Comparison of ENCODE assay signal across 13 cellular contexts in genomic region chr2:220228310-220229006, GRCh38.
DNase-seq lines count a peak whose midpoint lies in the region; ATAC-seq, FAIRE-seq and TF ChIP-seq lines count a peak whose summit lies in the region.
"Had no signal": no experiment of that assay in that cellular context is flagged by ENCODE, and none has a peak within 500 bp of the region (broad histone marks: within the 10 kb centered on the region; RNA-seq: fewer than 3 reads in every experiment).

No MANE protein-coding gene starts in this region.

- H3K36me3 Mint-ChIP-seq in endothelial cell (ENCODE audit: low read depth, unreplicated experiment) (no peaks in the 10 kb centered on the region), glutamatergic neuron (ENCODE audit: unreplicated experiment) (no peaks in the 10 kb centered on the region)

- H3K27me3 ChIP-seq in SJSA1 (replicated peaks): no peaks in the 10 kb centered on the region
- H3K27me3 ChIP-seq: stomach had no signal

- no peak overlapping the region for H3K4me3 Mint-ChIP-seq in endothelial cell (ENCODE audit: unreplicated experiment)
- H3K4me3 Mint-ChIP-seq in glutamatergic neuron (ENCODE audit: unreplicated experiment): no peak overlapping the region

- peak; percentile 100 for FAIRE-seq in H54 (lab: Jason Lieb, UNC)
- FAIRE-seq: G401.6 had no signal

- H3K4me1 Mint-ChIP-seq in endothelial cell (ENCODE audit: unreplicated experiment) (no peaks in the 10 kb centered on the region), glutamatergic neuron (ENCODE audit: low read depth, unreplicated experiment) (no peaks in the 10 kb centered on the region)

- peaks cover 66% of the 10 kb centered on the region for H3K4me1 ChIP-seq in SJSA1 (replicated peaks)
- H3K4me1 ChIP-seq: left ventricle myocardium inferior had no signal

- H3K36me3 ChIP-seq in SJSA1: no peaks in the 10 kb centered on the region
- H3K36me3 ChIP-seq: left ventricle myocardium inferior, stomach had no signal

- H3K9me3 Mint-ChIP-seq in endothelial cell (ENCODE audit: unreplicated experiment) (no peaks in the 10 kb centered on the region), glutamatergic neuron (ENCODE audit: unreplicated experiment) (peaks cover 1% of the 10 kb centered on the region)

- TF ChIP-seq POLR2A in H54 (IDR thresholded peaks at IDR 0.05; ENCODE audit: low read depth, low read length): no peak

- peak overlapping the region; percentile 82 for H3K27ac ChIP-seq in SJSA1
- H3K27ac ChIP-seq: left ventricle myocardium inferior, stomach had no signal

- no peak for TF ChIP-seq CTCF in fibroblast of the aortic adventitia (IDR thresholded peaks at IDR 0.05; ENCODE audit: insufficient read depth, low read length)
- TF ChIP-seq CTCF in endothelial cell (IDR thresholded peaks at IDR 0.05; ENCODE audit: unreplicated experiment): no peak
- no peak for TF ChIP-seq CTCF in glutamatergic neuron (IDR thresholded peaks at IDR 0.05; ENCODE audit: partially characterized antibody, unreplicated experiment)

- no peaks in the 10 kb centered on the region for H3K9me3 ChIP-seq in SJSA1 (replicated peaks)
- H3K9me3 ChIP-seq: left ventricle myocardium inferior, stomach had no signal

- H3K27ac Mint-ChIP-seq in endothelial cell (ENCODE audit: unreplicated experiment) (no peak overlapping the region), glutamatergic neuron (ENCODE audit: unreplicated experiment) (no peak overlapping the region)

- ATAC-seq in sciatic nerve: peak; percentile 85

- intact Hi-C loops in sciatic nerve (cut with DNase I): no loop called here

- H3K4me3 ChIP-seq in SJSA1 (peak overlapping the region; percentile 11), fibroblast of the aortic adventitia (ENCODE audit: low read depth, low read length) (peak overlapping the region; percentile 49)
- H3K4me3 ChIP-seq: left ventricle myocardium inferior, stomach had no signal

- DNase-seq in H54 (ENCODE audit: insufficient read length, low spot score) (peak; percentile 30), SJSA1 (ENCODE audit: low read depth in 1 of 2, low spot score in 2 of 2) (peak; percentile 92 to 93), fibroblast of the aortic adventitia (ENCODE audit: low read depth) (peak; percentile 98), sciatic nerve (ENCODE audit: low spot score) (no peak), endothelial cell (ENCODE audit: low spot score) (no peak), NCI-H2107 treated with DMSO at 0.1 percent for 48 hours (lab: John Stamatoyannopoulos, UW; ENCODE audit: unreplicated experiment) (no peak), glutamatergic neuron (no peak), NCI-H1436 treated with DMSO at 0.1 percent for 48 hours (lab: John Stamatoyannopoulos, UW) (no peak)
- DNase-seq: left ventricle myocardium inferior, NCI-H2029, stomach, T-helper 9 cell had no signal

- H3K27me3 Mint-ChIP-seq in endothelial cell (ENCODE audit: unreplicated experiment): no peaks in the 10 kb centered on the region
- no peaks in the 10 kb centered on the region for H3K27me3 Mint-ChIP-seq in glutamatergic neuron (ENCODE audit: unreplicated experiment)

Comparison
In these comparisons a context has a peak if more than half of its experiments do, and no peak if none do; other contexts are left out.
1. DNase-seq: peak in H54 (single experiment), SJSA1 (2 of 2) and fibroblast of the aortic adventitia (single experiment); none in sciatic nerve (single experiment), endothelial cell (single experiment), NCI-H2107 treated with DMSO at 0.1 percent for 48 hours (single experiment), glutamatergic neuron (single experiment) and NCI-H1436 treated with DMSO at 0.1 percent for 48 hours (single experiment).